ENCODE assay signal across 20 cellular contexts in genomic region chr1:183101081-183101480, GRCh38.
DNase-seq lines count a peak whose midpoint lies in the region; ATAC-seq and TF ChIP-seq lines count a peak whose summit lies in the region.
"Had no signal": no experiment of that assay in that cellular context is flagged by ENCODE, and none has a peak within 500 bp of the region (broad histone marks: within the 10 kb centered on the region; RNA-seq: fewer than 3 reads in every experiment).

No MANE protein-coding gene starts in this region.

- H3K4me3 ChIP-seq in Caco-2 (ENCODE audit: low read depth, low read length) (no peak overlapping the region), smooth muscle cell (no peak overlapping the region), left lung (no peak overlapping the region), uterus (no peak overlapping the region)
- H3K4me3 ChIP-seq: BLaER1 had no signal

- peak overlapping the region; percentile 35 for H3K4me2 ChIP-seq in smooth muscle cell

- peaks cover 18% of the 10 kb centered on the region for H3K4me1 Mint-ChIP-seq in Caco-2 (ENCODE audit: low read depth, unreplicated experiment)

- H3K36me3 ChIP-seq in Caco-2 (ENCODE audit: control insufficient read depth, insufficient read depth, low read length) (no peaks in the 10 kb centered on the region), smooth muscle cell (ENCODE audit: low read depth) (peaks cover 4% of the 10 kb centered on the region), left lung (peaks cover 0 to 4% of the 10 kb centered on the region in 2 donors), uterus (no peaks in the 10 kb centered on the region)

- H3K27me3 ChIP-seq in Caco-2 (replicated peaks; ENCODE audit: control insufficient read depth, insufficient read depth, low read length) = no peaks in the 10 kb centered on the region
- H3K27me3 ChIP-seq in smooth muscle cell (ENCODE audit: low read depth) = no peaks in the 10 kb centered on the region
- no peaks in the 10 kb centered on the region for H3K27me3 ChIP-seq in left lung
- no peaks in the 10 kb centered on the region for H3K27me3 ChIP-seq in uterus
- H3K27me3 ChIP-seq: BLaER1 had no signal

- POLR2A ChIA-PET in Caco-2 (lab: Charles Lee) = no interaction called here

- H2AFZ ChIP-seq in smooth muscle cell (ENCODE audit: low read depth) = no peak overlapping the region

- no peak overlapping the region for H3K27ac Mint-ChIP-seq in Caco-2 (ENCODE audit: unreplicated experiment)
- H3K27ac Mint-ChIP-seq: CD4-positive, alpha-beta T cell had no signal

- BruUV-seq in Caco-2 (replicated peaks; lab: Mats Ljungman, UMichigan) = no TSS peak

- H3K9me3 ChIP-seq in Caco-2 (no peaks in the 10 kb centered on the region), smooth muscle cell (replicated peaks; ENCODE audit: low read depth) (no peaks in the 10 kb centered on the region), left lung (no peaks in the 10 kb centered on the region), uterus (no peaks in the 10 kb centered on the region)
- H3K9me3 ChIP-seq: BLaER1 had no signal

- no peaks in the 10 kb centered on the region for H3K27me3 Mint-ChIP-seq in Caco-2 (ENCODE audit: insufficient read depth, unreplicated experiment)

- ATAC-seq in GM18517 (IDR thresholded peaks at IDR 0.05; ENCODE audit: unreplicated experiment) (no peak), left lung (no peak), HG03025 (IDR thresholded peaks at IDR 0.05; ENCODE audit: low FRiP score, unreplicated experiment) (no peak)

- H3K9ac ChIP-seq in smooth muscle cell (ENCODE audit: low read depth) = no peak overlapping the region
- H3K9ac ChIP-seq: BLaER1 had no signal

- no peak for TF ChIP-seq CTCF in Caco-2 (IDR thresholded peaks at IDR 0.05; ENCODE audit: insufficient read depth in 1 of 2, low read depth in 1 of 2, low read length in 1 of 2, severe bottlenecking in 1 of 2, unreplicated experiment in 1 of 2)
- TF ChIP-seq CTCF in smooth muscle cell (IDR thresholded peaks at IDR 0.05; ENCODE audit: borderline replicate concordance, insufficient read depth, poor library complexity, severe bottlenecking) = no peak
- no peak for TF ChIP-seq CTCF in left lung (IDR thresholded peaks at IDR 0.05)
- no peak for TF ChIP-seq CTCF in uterus (IDR thresholded peaks at IDR 0.05)

- peak; percentile 42 to 46 for DNase-seq in Caco-2
- DNase-seq in amniotic epithelial cell (ENCODE audit: low read depth) = peak; percentile 27
- peak; percentile 49 for DNase-seq in kidney tubule cell (ENCODE audit: low spot score)
- no peak for DNase-seq in smooth muscle cell (lab: John Stamatoyannopoulos, UW; ENCODE audit: unreplicated experiment)
- no peak for DNase-seq in left lung
- no peak for DNase-seq in uterus
- DNase-seq: CD4-positive, alpha-beta T cell; DMS53; Karpas-422; NCI-H1092 treated with DMSO at 0.1 percent for 48 hours; NCI-H1436 treated with DMSO at 0.1 percent for 48 hours; NCI-H187 treated with DMSO at 0.1 percent for 48 hours; NCI-H446; NCI-H524 treated with DMSO at 0.1 percent for 48 hours; NCI-H774; RPMI8226; SHP77 had no signal

- intact Hi-C loops in Caco-2 (cut with micrococcal nuclease; ENCODE audit: unreplicated experiment) (loop anchor here (1.0 to 2.0 kb wide), 4 partner anchors 22 to 139 kb away; no protein-coding TSS in a partner anchor), left lung (cut with DNase I) (loop anchor here in 1 of 2 donors (10.0 kb wide), 1 partner anchor 76 kb away; the partner anchor contains the start of gene LAMC1), uterus (cut with DNase I; ENCODE audit: low total_unique reads) (no loop called here)

- 60% methylated on average over 4 of the region's 4 CpGs for WGBS in smooth muscle cell (ENCODE audit: low lambda C conversion rate)

- H3F3A ChIP-seq in smooth muscle cell (ENCODE audit: low read depth) = peaks cover 19% of the 10 kb centered on the region

- H3K4me1 ChIP-seq in Caco-2 = peaks cover 80% of the 10 kb centered on the region
- peaks cover 45% of the 10 kb centered on the region for H3K4me1 ChIP-seq in smooth muscle cell (ENCODE audit: low read depth)
- H3K4me1 ChIP-seq in left lung = peaks cover 8 to 37% of the 10 kb centered on the region in 2 donors
- H3K4me1 ChIP-seq in uterus = peaks cover 7 to 10% of the 10 kb centered on the region in 2 donors

- CTCF ChIA-PET in Caco-2 (lab: Charles Lee) = no interaction called here

- H3K9me3 Mint-ChIP-seq in Caco-2 (ENCODE audit: unreplicated experiment) = no peaks in the 10 kb centered on the region
- H3K9me3 Mint-ChIP-seq: CD4-positive, alpha-beta T cell had no signal

- peaks cover 70% of the 10 kb centered on the region for H3K79me2 ChIP-seq in smooth muscle cell (ENCODE audit: low read depth)

- H4K20me1 ChIP-seq in smooth muscle cell (ENCODE audit: low read depth) = peaks cover 47% of the 10 kb centered on the region

- H3K27ac ChIP-seq in smooth muscle cell (ENCODE audit: low read depth) (peak overlapping the region; percentile 72), left lung (no peak overlapping the region), uterus (no peak overlapping the region)

- H3K36me3 Mint-ChIP-seq in Caco-2 (ENCODE audit: insufficient read depth, unreplicated experiment) = peaks cover 36% of the 10 kb centered on the region

- TF ChIP-seq POLR2A in uterus (IDR thresholded peaks at IDR 0.05) = no peak

- peak overlapping the region; percentile 7 for H3K4me3 Mint-ChIP-seq in Caco-2 (ENCODE audit: unreplicated experiment)
- H3K4me3 Mint-ChIP-seq: CD4-positive, alpha-beta T cell had no signal

Comparison
In these comparisons a context has a peak if more than half of its experiments do, and no peak if none do; other contexts are left out.
1. DNase-seq: peak in Caco-2 (2 of 2), amniotic epithelial cell (single experiment) and kidney tubule cell (single experiment); none in smooth muscle cell (single experiment), left lung (0 of 2) and uterus (0 of 2).